ENCODE assay signal across 24 cellular contexts in the genomic region with DNA sequence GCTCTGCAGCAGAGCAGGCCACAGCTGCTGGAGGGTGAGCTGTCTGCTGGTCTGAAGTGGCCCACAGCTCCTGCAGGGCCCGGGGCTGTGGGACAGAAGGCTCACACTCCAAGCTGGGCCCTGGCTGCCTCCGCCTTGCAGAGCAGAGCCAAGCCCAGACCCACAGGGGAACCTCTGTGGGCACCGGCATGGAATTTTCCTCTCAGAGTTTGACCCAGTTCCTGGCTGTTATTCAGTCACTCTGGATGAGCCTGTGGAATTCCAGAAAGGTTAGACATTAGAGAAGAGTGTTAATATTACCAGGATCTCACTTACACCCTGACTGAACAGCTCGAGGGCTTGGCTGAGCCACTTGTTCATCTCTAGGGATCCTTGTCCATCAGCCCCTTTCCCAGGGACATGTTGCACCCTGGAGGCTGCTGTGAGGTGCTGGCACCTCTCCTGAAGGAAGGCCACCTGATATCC. TPM values are rescaled to one million over a fixed set of nuclear protein-coding genes. Genes with fewer than 3 reads are reported as not detected.
DNase-seq lines count a peak whose midpoint lies in the region; ATAC-seq, FAIRE-seq and TF ChIP-seq lines count a peak whose summit lies in the region.
"Had no signal": no experiment of that assay in that cellular context is flagged by ENCODE, and none has a peak within 500 bp of the region (broad histone marks: within the 10 kb centered on the region; RNA-seq: fewer than 3 reads in every experiment).

No MANE protein-coding gene starts in this region.

- no peaks in the 10 kb centered on the region for H3K9me3 Mint-ChIP-seq in CD4-positive, alpha-beta memory T cell
- H3K9me3 Mint-ChIP-seq: activated naive CD4-positive, alpha-beta T cell treated with anti-CD3 and anti-CD28 coated beads, Interleukin-2, amount 10 ng/mL, durations not matched to agents 7 days and 5 days; immature natural killer cell had no signal

- no peak overlapping the region for H3K4me3 Mint-ChIP-seq in CD4-positive, alpha-beta memory T cell
- H3K4me3 Mint-ChIP-seq: activated naive CD4-positive, alpha-beta T cell treated with anti-CD3 and anti-CD28 coated beads, Interleukin-2, amount 10 ng/mL, durations not matched to agents 7 days and 5 days; immature natural killer cell had no signal

- H3K27me3 ChIP-seq in right cardiac atrium (ENCODE audit: control insufficient read depth, insufficient read depth) (no peaks in the 10 kb centered on the region), psoas muscle (ENCODE audit: insufficient read depth in 3 of 3, low read length in 2 of 3) (peaks cover 0 to 2% (median 0%) of the 10 kb centered on the region in 3 donors)
- H3K27me3 ChIP-seq in CD4-positive, alpha-beta memory T cell (ENCODE audit: insufficient read depth, low read length): no peaks in the 10 kb centered on the region
- H3K27me3 ChIP-seq: ascending aorta had no signal

- CTCF ChIA-PET in CD4-positive, alpha-beta memory T cell (lab: Charles Lee; ENCODE audit: partially characterized antibody): interaction anchor here (1.1 to 2.3 kb wide), 2 partner anchors 10 to 334 kb away, joined by 4 to 8 read pairs; no protein-coding TSS in a partner anchor

- peaks cover 3 to 29% of the 10 kb centered on the region in 2 donors for H3K27me3 Mint-ChIP-seq in CD4-positive, alpha-beta memory T cell

- no peaks in the 10 kb centered on the region for H3K36me3 Mint-ChIP-seq in CD4-positive, alpha-beta memory T cell
- H3K36me3 Mint-ChIP-seq: activated naive CD4-positive, alpha-beta T cell treated with anti-CD3 and anti-CD28 coated beads, Interleukin-2, amount 10 ng/mL, durations not matched to agents 7 days and 5 days; immature natural killer cell had no signal

- POLR2A ChIA-PET in CD4-positive, alpha-beta memory T cell (lab: Charles Lee; ENCODE audit: partially characterized antibody): no interaction called here

- intact Hi-C loops in right cardiac atrium (cut with DNase I) (no loop called here), psoas muscle (cut with DNase I) (no loop called here)
- intact Hi-C loops in CD4-positive, alpha-beta memory T cell (cut with micrococcal nuclease): no loop called here

- H3K27ac Mint-ChIP-seq in CD4-positive, alpha-beta memory T cell: no peak overlapping the region
- H3K27ac Mint-ChIP-seq: activated naive CD4-positive, alpha-beta T cell treated with anti-CD3 and anti-CD28 coated beads, Interleukin-2, amount 10 ng/mL, durations not matched to agents 7 days and 5 days; immature natural killer cell had no signal

- H3K4me1 ChIP-seq in right cardiac atrium (ENCODE audit: control insufficient read depth, insufficient read depth, low read length) (peaks cover 5% of the 10 kb centered on the region), psoas muscle (peaks cover 17% of the 10 kb centered on the region)
- H3K4me1 ChIP-seq in CD4-positive, alpha-beta memory T cell (ENCODE audit: insufficient read depth, low read length): no peaks in the 10 kb centered on the region
- H3K4me1 ChIP-seq: ascending aorta, HAP-1 had no signal

- no peaks in the 10 kb centered on the region for H3K36me3 ChIP-seq in psoas muscle (ENCODE audit: insufficient read depth in 1 of 2, low read depth in 1 of 2)
- H3K36me3 ChIP-seq in CD4-positive, alpha-beta memory T cell (ENCODE audit: insufficient read depth, low read length): no peaks in the 10 kb centered on the region
- H3K36me3 ChIP-seq: ascending aorta, HAP-1, thoracic aorta had no signal

- no peak for FAIRE-seq in frontal cortex (lab: Jason Lieb, UNC)

- no peaks in the 10 kb centered on the region for H3K9me3 ChIP-seq in right cardiac atrium (ENCODE audit: control insufficient read depth, low read length)
- no peaks in the 10 kb centered on the region for H3K9me3 ChIP-seq in psoas muscle
- H3K9me3 ChIP-seq in CD4-positive, alpha-beta memory T cell (ENCODE audit: control insufficient read depth in 1 of 2, low read length in 2 of 2): no peaks in the 10 kb centered on the region
- H3K9me3 ChIP-seq: ascending aorta, HAP-1, thoracic aorta had no signal

- H3K4me1 Mint-ChIP-seq in CD4-positive, alpha-beta memory T cell: no peaks in the 10 kb centered on the region
- H3K4me1 Mint-ChIP-seq: activated naive CD4-positive, alpha-beta T cell treated with anti-CD3 and anti-CD28 coated beads, Interleukin-2, amount 10 ng/mL, durations not matched to agents 7 days and 5 days; immature natural killer cell had no signal

- H3K4me3 ChIP-seq in right cardiac atrium (ENCODE audit: low read length) (no peak overlapping the region), psoas muscle (no peak overlapping the region)
- no peak overlapping the region for H3K4me3 ChIP-seq in CD4-positive, alpha-beta memory T cell (ENCODE audit: low read length in 2 of 2)
- H3K4me3 ChIP-seq: ascending aorta, HAP-1, skin epidermis, thoracic aorta had no signal

- H3K27ac ChIP-seq in right cardiac atrium (ENCODE audit: low read length) (no peak overlapping the region), psoas muscle (peak overlapping the region; percentile 6)
- H3K27ac ChIP-seq in CD4-positive, alpha-beta memory T cell (ENCODE audit: low read depth, low read length): no peak overlapping the region
- H3K27ac ChIP-seq: ascending aorta, epithelial cell of prostate, skin epidermis, thoracic aorta had no signal

- peak; percentile 42 to 52 for ATAC-seq in right cardiac atrium
- peak; percentile 72 to 93 (median 91) for ATAC-seq in psoas muscle
- ATAC-seq in GM21786 (IDR thresholded peaks at IDR 0.05; ENCODE audit: unreplicated experiment): no peak

- 52% methylated on average over 4 of the region's 4 CpGs for WGBS in right cardiac atrium
- WGBS in psoas muscle, 3 donors: 21 to 28% (median 23%) methylated on average over 4 of the region's 4 CpGs

- DNase-seq in GM03348 (ENCODE audit: low spot score): peak; percentile 45
- peak; percentile 9 for DNase-seq in RPMI7951 (ENCODE audit: low read depth)
- DNase-seq in right cardiac atrium: no peak
- DNase-seq in psoas muscle: peak; percentile 47 to 66
- DNase-seq in frontal cortex (ENCODE audit: low spot score in 2 of 2): no peak
- DNase-seq in CD4-positive, alpha-beta memory T cell: no peak
- DNase-seq in GM10266 (ENCODE audit: extremely low spot score): no peak
- DNase-seq: activated naive CD4-positive, alpha-beta T cell treated with anti-CD3 and anti-CD28 coated beads, Interleukin-2, amount 10 ng/mL, durations not matched to agents 7 days and 5 days; dermis blood vessel endothelial cell; immature natural killer cell; KBM-7; midbrain; NCI-H1092 treated with DMSO at 0.1 percent for 48 hours; NCI-H2107; nucleus accumbens; SW 1271 had no signal

- TF ChIP-seq CTCF in psoas muscle (IDR thresholded peaks at IDR 0.05) (no peak), GM10266 (IDR thresholded peaks at IDR 0.05; ENCODE audit: control insufficient read depth, insufficient read depth, low read depth, missing control alignments) (no peak)

RNA-seq across cellular contexts. Expression of a gene that starts 17.5 kb away (rescaled TPM):
- total RNA-seq in RPMI7951 (2014; rRNA removed; shearing (Covaris generic)): not detected in 2 replicates
- total RNA-seq in right cardiac atrium (not detected), psoas muscle (not detected), frontal cortex (not detected)
- polyA plus RNA-seq in right cardiac atrium (not detected), psoas muscle (not detected)
- total RNA-seq in CD4-positive, alpha-beta memory T cell: not detected
- polyA plus RNA-seq in CD4-positive, alpha-beta memory T cell: not detected
- total RNA-seq: ascending aorta, dermis blood vessel endothelial cell, glomerular endothelial cell, thoracic aorta had no signal
- polyA plus RNA-seq: BJ, immature natural killer cell had no signal

RNA-seq across cellular contexts. Expression of a gene that starts 43.7 kb away (rescaled TPM):
- not detected in 2 replicates for total RNA-seq in RPMI7951 (2014; rRNA removed; shearing (Covaris generic))
- total RNA-seq in right cardiac atrium (not detected), psoas muscle (1 to 10 TPM in 3 of 4 donors, not detected in 1; 1.7 to 9.5 (median 3.6) TPM), frontal cortex (1.2 TPM)
- polyA plus RNA-seq in right cardiac atrium (0.25 TPM), psoas muscle (1 to 10 TPM; 5.6 to 9.6 (median 5.6) TPM)
- not detected for total RNA-seq in CD4-positive, alpha-beta memory T cell
- not detected for polyA plus RNA-seq in CD4-positive, alpha-beta memory T cell
- total RNA-seq: ascending aorta, dermis blood vessel endothelial cell, glomerular endothelial cell had no signal
- polyA plus RNA-seq: BJ, immature natural killer cell had no signal

Comparison
In these comparisons a context has a peak if more than half of its experiments do, and no peak if none do; other contexts are left out.
1. DNase-seq: peak in GM03348 (single experiment), RPMI7951 (single experiment) and psoas muscle (2 of 2); none in right cardiac atrium (0 of 3), frontal cortex (0 of 2), CD4-positive, alpha-beta memory T cell (0 of 5) and GM10266 (single experiment).